In genomic region chr1:232300461-232300860, GRCh38 we compare ENCODE assay signal across 24 cellular contexts.
"Had no signal": no experiment of that assay in that cellular context is flagged by ENCODE, and none has a peak within 500 bp of the region (broad histone marks: within the 10 kb centered on the region; RNA-seq: fewer than 3 reads in every experiment).

No MANE protein-coding gene starts in this region.

- H3K36me3 Mint-ChIP-seq: immature natural killer cell, natural killer cell, type B pancreatic cell had no signal

- H3K27ac Mint-ChIP-seq: immature natural killer cell; natural killer cell; stimulated activated naive CD8-positive, alpha-beta T cell treated with anti-CD3 and anti-CD28 coated beads, Interleukin-15, amount 100 ng/mL, for 72 hours; type B pancreatic cell had no signal

- H3K27me3 Mint-ChIP-seq: type B pancreatic cell had no signal

- DNase-seq: hypothalamus; immature natural killer cell; islet precursor cell; kidney glomerular epithelial cell; left colon; left ventricle myocardium inferior; lower lobe of right lung; natural killer cell; occipital lobe; ovary; posterior cingulate gyrus; psoas muscle; right cardiac atrium; sigmoid colon; stimulated activated CD4-positive, alpha-beta T cell treated with anti-CD3 and anti-CD28 coated beads, Interleukin-15, amount 100 ng/mL, for 24 hours; stimulated activated CD4-positive, alpha-beta T cell treated with anti-CD3 and anti-CD28 coated beads, Interleukin-2, amount 100 ng/mL, for 48 hours; stimulated activated CD8-positive, alpha-beta memory T cell treated with anti-CD3 and anti-CD28 coated beads, Interleukin-4, amount 100 ng/mL, for 48 hours; stimulated activated naive CD4-positive, alpha-beta T cell; stimulated activated naive CD8-positive, alpha-beta T cell treated with anti-CD3 and anti-CD28 coated beads, Interleukin-15, amount 100 ng/mL, for 72 hours; tibial artery had no signal

- H3K4me3 ChIP-seq: coronary artery, left ventricle myocardium inferior, lower lobe of right lung, ovary, psoas muscle, sigmoid colon, skin epidermis, tibial artery had no signal

- H3K9me3 Mint-ChIP-seq: central memory CD8-positive, alpha-beta T cell; natural killer cell; stimulated activated naive CD8-positive, alpha-beta T cell treated with anti-CD3 and anti-CD28 coated beads, Interleukin-15, amount 100 ng/mL, for 72 hours had no signal

- ATAC-seq: lower lobe of right lung; natural killer cell; psoas muscle; right cardiac atrium; stimulated activated naive CD8-positive, alpha-beta T cell treated with anti-CD3 and anti-CD28 coated beads, Interleukin-15, amount 100 ng/mL, for 72 hours had no signal

- H3K4me3 Mint-ChIP-seq: central memory CD8-positive, alpha-beta T cell; immature natural killer cell; natural killer cell; stimulated activated naive CD8-positive, alpha-beta T cell treated with anti-CD3 and anti-CD28 coated beads, Interleukin-15, amount 100 ng/mL, for 72 hours; type B pancreatic cell had no signal

- H3K4me1 Mint-ChIP-seq: central memory CD8-positive, alpha-beta T cell; immature natural killer cell; natural killer cell; stimulated activated naive CD8-positive, alpha-beta T cell treated with anti-CD3 and anti-CD28 coated beads, Interleukin-15, amount 100 ng/mL, for 72 hours had no signal
